1 cellular context compared by ENCODE assay signal in genomic region chr20:50416930-50417329, GRCh38.
TF ChIP-seq lines count a peak whose summit lies in the region.

No MANE protein-coding gene starts in this region.

TF ChIP-seq in GM23338, 12 proteins besides CTCF, POLR2A, EP300 and RAD21 (continued from another document):
- no peak for TF ChIP-seq JUNB (IDR thresholded peaks at IDR 0.05; ENCODE audit: unreplicated experiment)
